19 cellular contexts compared by ENCODE assay signal in the genomic region with DNA sequence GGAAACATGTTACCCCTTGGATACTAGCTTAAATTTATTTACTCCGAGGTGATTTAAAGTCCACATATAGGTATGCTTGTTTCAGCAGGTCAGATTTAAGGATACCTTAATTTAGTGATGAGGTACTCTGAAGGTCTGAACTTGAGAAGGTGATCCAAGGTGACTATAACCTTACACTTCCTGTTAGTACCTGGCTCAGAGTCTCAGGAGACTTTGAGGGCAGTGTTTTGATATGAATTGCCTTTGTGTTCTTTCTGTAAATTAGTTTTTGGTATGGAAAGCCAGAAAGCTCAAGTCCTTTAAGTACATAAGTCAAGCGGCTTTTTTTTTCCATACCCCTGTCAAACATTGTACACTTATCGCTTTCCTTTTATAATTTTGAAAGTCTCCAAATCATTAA.
DNase-seq lines count a peak whose midpoint lies in the region; ATAC-seq and TF ChIP-seq lines count a peak whose summit lies in the region.
"Had no signal": no experiment of that assay in that cellular context is flagged by ENCODE, and none has a peak within 500 bp of the region (broad histone marks: within the 10 kb centered on the region; RNA-seq: fewer than 3 reads in every experiment).

No MANE protein-coding gene starts in this region.

- peaks cover 8 to 17% of the 10 kb centered on the region in 2 donors for H3K4me1 Mint-ChIP-seq in stimulated activated naive B cell treated with anti-CD40 and anti-IgM and Interleukin-4, amounts not matched to agents 10 μg/mL and 1 μg/mL and 100 μg/mL, for 72 hours

- no peak overlapping the region; the same call in 1 of the 2 replicates for H3K9ac ChIP-seq in OCI-LY3 (ENCODE audit: low read length)
- H3K9ac ChIP-seq: parathyroid adenoma had no signal

- H3K4me2 ChIP-seq in OCI-LY3 (ENCODE audit: low read length) = peak overlapping the region; percentile 60

- ATAC-seq in foreskin keratinocyte = peak; percentile 1
- ATAC-seq in stimulated activated naive B cell treated with anti-CD40 and anti-IgM and Interleukin-4, amounts not matched to agents 10 μg/mL and 1 μg/mL and 100 μg/mL, for 72 hours (replicated peaks) = no peak
- ATAC-seq: left lobe of liver had no signal

- peaks cover 5 to 10% of the 10 kb centered on the region in 2 donors for H3K9me3 Mint-ChIP-seq in stimulated activated naive B cell treated with anti-CD40 and anti-IgM and Interleukin-4, amounts not matched to agents 10 μg/mL and 1 μg/mL and 100 μg/mL, for 72 hours

- H3K27ac Mint-ChIP-seq in stimulated activated naive B cell treated with anti-CD40 and anti-IgM and Interleukin-4, amounts not matched to agents 10 μg/mL and 1 μg/mL and 100 μg/mL, for 72 hours = peak overlapping the region; percentile 59

- H2AFZ ChIP-seq in OCI-LY3 (ENCODE audit: low read depth, low read length) = no peak overlapping the region
- H2AFZ ChIP-seq: parathyroid adenoma had no signal

- H3K4me3 ChIP-seq in OCI-LY3 (ENCODE audit: low read length) = peak overlapping the region; percentile 27
- no peak overlapping the region for H3K4me3 ChIP-seq in uterus
- H3K4me3 ChIP-seq: MG63, skin epidermis, testis had no signal

- H3K9me3 ChIP-seq in OCI-LY3 (ENCODE audit: insufficient read depth, low read length) (no peaks in the 10 kb centered on the region), uterus (no peaks in the 10 kb centered on the region)
- H3K9me3 ChIP-seq: MG63, testis had no signal

- H3K36me3 ChIP-seq in OCI-LY3 (replicated peaks; ENCODE audit: low read depth, low read length) (peaks cover 13% of the 10 kb centered on the region), uterus (no peaks in the 10 kb centered on the region)
- H3K36me3 ChIP-seq: MG63 had no signal

- H3K4me1 ChIP-seq in OCI-LY3 (ENCODE audit: low read length) (peaks cover 24% of the 10 kb centered on the region), foreskin keratinocyte (peaks cover 44% of the 10 kb centered on the region), uterus (no peaks in the 10 kb centered on the region)
- H3K4me1 ChIP-seq: parathyroid adenoma, testis had no signal

- DNase-seq in DMS53 (lab: John Stamatoyannopoulos, UW) (peak; percentile 53), DMS53 treated with DMSO at 0.1 percent for 48 hours (lab: John Stamatoyannopoulos, UW; ENCODE audit: unreplicated experiment) (no peak), foreskin keratinocyte (peak in 1 of 2 donors; percentile 47), uterus (no peak), EL (no peak), DMS 273 treated with DMSO at 0.1 percent for 48 hours (lab: John Stamatoyannopoulos, UW) (no peak)
- no peak for DNase-seq in stimulated activated naive B cell treated with anti-CD40 and anti-IgM and Interleukin-4, amounts not matched to agents 10 μg/mL and 1 μg/mL and 100 μg/mL, for 72 hours
- DNase-seq: activated CD4-positive, alpha-beta T cell treated with anti-CD3 and anti-CD28 coated beads for 48 hours; activated CD8-positive, alpha-beta memory T cell treated with anti-CD3 and anti-CD28 coated beads, Interleukin-2, amount 50 U/mL, for 4 hours; MG63; NCI-H82; stimulated activated CD4-positive, alpha-beta T cell treated with anti-CD3 and anti-CD28 coated beads, Interleukin-4, amount 100 ng/mL, for 24 hours; testis had no signal

- no peak overlapping the region for H3K4me3 Mint-ChIP-seq in stimulated activated naive B cell treated with anti-CD40 and anti-IgM and Interleukin-4, amounts not matched to agents 10 μg/mL and 1 μg/mL and 100 μg/mL, for 72 hours

- H3K27me3 ChIP-seq in OCI-LY3 (ENCODE audit: low read depth, low read length) = no peaks in the 10 kb centered on the region
- H3K27me3 ChIP-seq in foreskin keratinocyte = no peaks in the 10 kb centered on the region
- H3K27me3 ChIP-seq in uterus = no peaks in the 10 kb centered on the region
- H3K27me3 ChIP-seq: MG63, testis had no signal

- no peak for TF ChIP-seq POLR2A in uterus (IDR thresholded peaks at IDR 0.05)

- no peaks in the 10 kb centered on the region for H3K79me2 ChIP-seq in OCI-LY3 (ENCODE audit: low read length)
- H3K79me2 ChIP-seq: parathyroid adenoma had no signal

- intact Hi-C loops in uterus (cut with DNase I; ENCODE audit: low total_unique reads) = no loop called here

- no peaks in the 10 kb centered on the region for H4K20me1 ChIP-seq in OCI-LY3 (ENCODE audit: insufficient read depth, low read length)

- no peaks in the 10 kb centered on the region for H3K27me3 Mint-ChIP-seq in stimulated activated naive B cell treated with anti-CD40 and anti-IgM and Interleukin-4, amounts not matched to agents 10 μg/mL and 1 μg/mL and 100 μg/mL, for 72 hours
- H3K27me3 Mint-ChIP-seq: naive B cell had no signal

- TF ChIP-seq CTCF in OCI-LY3 (IDR thresholded peaks at IDR 0.05; ENCODE audit: low read depth, low read length) (no peak), foreskin keratinocyte (conservative IDR thresholded peaks at IDR 0.05) (no peak), uterus (IDR thresholded peaks at IDR 0.05) (no peak)

- peaks cover 11 to 20% of the 10 kb centered on the region in 2 donors for H3K36me3 Mint-ChIP-seq in stimulated activated naive B cell treated with anti-CD40 and anti-IgM and Interleukin-4, amounts not matched to agents 10 μg/mL and 1 μg/mL and 100 μg/mL, for 72 hours

- H3K27ac ChIP-seq in OCI-LY3 (ENCODE audit: low read length) (peak overlapping the region; percentile 63), foreskin keratinocyte (peak overlapping the region; percentile 91), uterus (no peak overlapping the region)
- H3K27ac ChIP-seq: 22Rv1, parathyroid adenoma, testis had no signal

Comparison
In these comparisons a context has a peak if more than half of its experiments do, and no peak if none do; other contexts are left out.
1. H3K27ac ChIP-seq: peak in OCI-LY3 (single experiment) and foreskin keratinocyte (single experiment); none in uterus (0 of 2).